In the genomic region with DNA sequence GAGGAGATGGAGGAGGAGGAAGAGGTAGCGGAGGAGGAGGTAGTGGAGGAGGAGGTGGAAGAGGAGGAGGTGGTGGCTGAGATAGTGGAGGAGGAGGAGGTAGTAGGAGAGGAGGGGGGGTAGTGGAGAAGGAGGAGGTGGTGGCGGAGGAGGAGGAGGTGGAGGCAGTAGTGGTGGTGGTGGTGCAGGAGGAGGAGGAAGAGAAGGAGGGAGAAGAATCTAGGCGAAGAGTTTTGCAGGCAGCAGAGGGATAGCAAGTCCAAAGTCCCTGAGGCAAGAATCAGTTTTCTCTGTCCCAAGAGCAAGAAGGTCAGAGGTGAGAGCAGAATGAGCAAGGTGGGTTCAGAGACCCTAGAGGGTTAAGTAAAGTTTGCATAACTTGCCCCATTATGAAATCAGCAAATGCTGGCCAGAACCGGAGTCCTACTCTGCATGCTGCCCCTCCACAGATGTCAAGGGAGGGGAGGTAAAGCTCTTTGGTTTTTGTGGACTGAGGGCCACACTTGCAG, we compare ENCODE assay signal across 20 cellular contexts. TPM values are rescaled to one million over a fixed set of nuclear protein-coding genes. Genes with fewer than 3 reads are reported as not detected.
"Had no signal": no experiment of that assay in that cellular context is flagged by ENCODE, and none has a peak within 500 bp of the region (broad histone marks: within the 10 kb centered on the region; RNA-seq: fewer than 3 reads in every experiment).

No MANE protein-coding gene starts in this region.

- H3K36me3 ChIP-seq: ascending aorta, left lung, pancreas had no signal

- H3K27ac Mint-ChIP-seq: dendritic cell treated with granulocyte-macrophage colony-stimulating factor and Interleukin-4, amounts not matched to agents 40 ng/mL and 50 ng/mL, for 4 days; effector memory CD8-positive, alpha-beta T cell had no signal

- H3K36me3 Mint-ChIP-seq: naive B cell had no signal

- DNase-seq: activated CD4-positive, CD25-positive, alpha-beta regulatory T cell; activated naive CD4-positive, alpha-beta T cell; activated naive CD8-positive, alpha-beta T cell treated with anti-CD3 and anti-CD28 coated beads, Interleukin-2, amount 50 U/mL, for 24 hours; effector memory CD8-positive, alpha-beta T cell; foreskin keratinocyte; glutamatergic neuron; hypothalamus; kidney; left lung; naive B cell; pancreas; stimulated activated CD4-positive, alpha-beta T cell treated with anti-CD3 and anti-CD28 coated beads, Interleukin-12 subunit alpha, Interleukin-12 subunit beta, amount 100 ng/mL, for 4 hours; stimulated activated CD4-positive, alpha-beta T cell treated with anti-CD3 and anti-CD28 coated beads, Interleukin-2, amount 100 ng/mL, for 24 hours; T-helper 9 cell had no signal

- H3K4me1 ChIP-seq: ascending aorta, foreskin keratinocyte, left lung, pancreas had no signal

- ATAC-seq: activated naive CD8-positive, alpha-beta T cell treated with anti-CD3 and anti-CD28 coated beads, Interleukin-2, amount 50 U/mL, for 24 hours; effector memory CD8-positive, alpha-beta T cell; foreskin keratinocyte; left lung; pancreas had no signal

- H3K9me3 Mint-ChIP-seq: activated naive CD8-positive, alpha-beta T cell treated with anti-CD3 and anti-CD28 coated beads, Interleukin-2, amount 50 U/mL, for 24 hours; activated T-helper 1 cell treated with anti-CD3 and anti-CD28 coated beads, Interleukin-12 subunit alpha, Interleukin-12 subunit beta, Interleukin-2, Interleukin-4 antibody, amounts not matched to agents 30 ng/mL and 10 ng/mL and 1 ng/mL, durations not matched to agents 14 hours and 24 hours and 36 hours; dendritic cell treated with granulocyte-macrophage colony-stimulating factor and Interleukin-4, amounts not matched to agents 40 ng/mL and 50 ng/mL, for 4 days; effector memory CD8-positive, alpha-beta T cell; naive B cell had no signal

- H3K27ac ChIP-seq: ascending aorta, foreskin keratinocyte, left lung, pancreas had no signal

- H3K9me3 ChIP-seq: ascending aorta, left lung, pancreas had no signal

- FAIRE-seq: bronchial epithelial cell, kidney, pancreas had no signal

- H3K4me3 ChIP-seq: ascending aorta, left lung, pancreas had no signal

- H3K4me3 Mint-ChIP-seq: activated naive CD8-positive, alpha-beta T cell treated with anti-CD3 and anti-CD28 coated beads, Interleukin-2, amount 50 U/mL, for 24 hours; activated T-helper 1 cell treated with anti-CD3 and anti-CD28 coated beads, Interleukin-12 subunit alpha, Interleukin-12 subunit beta, Interleukin-2, Interleukin-4 antibody, amounts not matched to agents 30 ng/mL and 10 ng/mL and 1 ng/mL, durations not matched to agents 14 hours and 24 hours and 36 hours; dendritic cell treated with granulocyte-macrophage colony-stimulating factor and Interleukin-4, amounts not matched to agents 40 ng/mL and 50 ng/mL, for 4 days; effector memory CD8-positive, alpha-beta T cell; naive B cell had no signal

RNA-seq across cellular contexts. Expression of a gene that starts 40.3 kb away (rescaled TPM):
- total RNA-seq: activated CD8-positive, alpha-beta memory T cell treated with anti-CD3 and anti-CD28 coated beads for 36 hours; activated T-helper 1 cell treated with anti-CD3 and anti-CD28 coated beads, Interleukin-12 subunit alpha, Interleukin-12 subunit beta, Interleukin-2, Interleukin-4 antibody, amounts not matched to agents 30 ng/mL and 10 ng/mL and 1 ng/mL, durations not matched to agents 14 hours and 24 hours and 36 hours; ascending aorta; bronchial epithelial cell; foreskin keratinocyte; kidney; ureter had no signal
- polyA plus RNA-seq: foreskin keratinocyte had no signal
